ENCODE assay signal across 13 cellular contexts in the genomic region with DNA sequence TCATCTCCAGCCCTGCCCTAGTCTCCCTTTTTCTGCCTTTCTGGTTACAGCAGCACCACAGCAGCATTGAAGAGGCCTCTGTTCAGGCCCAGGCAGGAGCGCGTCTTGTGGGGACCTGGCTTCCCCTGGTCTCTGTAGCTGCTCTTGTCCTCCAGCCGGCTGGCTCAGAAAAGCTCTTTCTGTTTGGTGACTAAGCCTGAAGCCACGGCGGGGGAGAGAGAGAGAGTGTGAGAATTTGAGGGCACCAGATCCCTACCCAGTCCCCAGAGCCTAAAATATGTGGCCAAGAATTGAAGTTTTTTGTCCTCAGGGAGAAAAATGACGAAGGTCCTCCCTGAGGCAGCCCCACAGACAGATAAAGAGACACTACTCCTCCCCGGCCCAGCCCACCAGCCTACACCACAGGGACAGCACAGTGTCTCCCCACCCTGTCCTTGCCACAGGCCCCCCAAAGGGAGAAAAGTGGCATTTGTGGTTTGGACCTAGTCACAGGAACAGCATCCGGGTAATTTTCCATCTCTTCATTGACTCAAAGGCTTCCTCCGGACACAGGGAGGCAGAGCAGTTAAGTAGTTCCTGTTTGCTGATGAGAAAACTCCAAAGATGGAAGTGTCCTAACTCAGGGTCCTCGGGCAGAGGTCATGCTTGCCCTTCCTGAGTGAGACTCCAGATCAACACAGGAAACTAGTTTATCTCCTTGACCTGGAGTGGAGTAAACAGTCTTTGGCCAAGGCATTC. TPM values are rescaled to one million over a fixed set of nuclear protein-coding genes. Genes with fewer than 3 reads are reported as not detected.
DNase-seq lines count a peak whose midpoint lies in the region; ATAC-seq and TF ChIP-seq lines count a peak whose summit lies in the region.
"Had no signal": no experiment of that assay in that cellular context is flagged by ENCODE, and none has a peak within 500 bp of the region (broad histone marks: within the 10 kb centered on the region; RNA-seq: fewer than 3 reads in every experiment).

No MANE protein-coding gene starts in this region.

- H3K9me3 Mint-ChIP-seq in GM23338: no peaks in the 10 kb centered on the region; the same call in 1 of the 3 replicates
- H3K9me3 Mint-ChIP-seq: activated naive CD4-positive, alpha-beta T cell treated with anti-CD3 and anti-CD28 coated beads, Interleukin-2, amount 10 ng/mL, durations not matched to agents 7 days and 5 days had no signal

- intact Hi-C loops in esophagus squamous epithelium (cut with DNase I): no loop called here

- WGBS in esophagus squamous epithelium, 2 donors: 24 to 43% methylated on average over 4 of the region's 10 CpGs

- H3K36me3 Mint-ChIP-seq in GM23338 (ENCODE audit: low read depth): peaks cover under 1% of the 10 kb centered on the region; the same call in 1 of the 3 replicates
- H3K36me3 Mint-ChIP-seq: activated naive CD4-positive, alpha-beta T cell treated with anti-CD3 and anti-CD28 coated beads, Interleukin-2, amount 10 ng/mL, durations not matched to agents 7 days and 5 days had no signal

- H3K4me3 ChIP-seq in GM23338: no peak overlapping the region
- no peak overlapping the region for H3K4me3 ChIP-seq in esophagus squamous epithelium
- peak overlapping the region; percentile 52 for H3K4me3 ChIP-seq in skeletal muscle satellite cell (ENCODE audit: low read length)

- H3K36me3 ChIP-seq in GM23338 (ENCODE audit: insufficient read depth) (no peaks in the 10 kb centered on the region), esophagus squamous epithelium (no peaks in the 10 kb centered on the region), skeletal muscle satellite cell (ENCODE audit: insufficient read depth, low read length) (no peaks in the 10 kb centered on the region)

- H3K27ac Mint-ChIP-seq in GM23338: no peak overlapping the region
- H3K27ac Mint-ChIP-seq: activated naive CD4-positive, alpha-beta T cell treated with anti-CD3 and anti-CD28 coated beads, Interleukin-2, amount 10 ng/mL, durations not matched to agents 7 days and 5 days; nephron had no signal

- H3K4me1 ChIP-seq in GM23338 (ENCODE audit: insufficient read depth): peaks cover 13% of the 10 kb centered on the region; the same call in 1 of the 2 replicates
- H3K4me1 ChIP-seq in esophagus squamous epithelium: peaks cover 5 to 25% (median 20%) of the 10 kb centered on the region in 3 donors
- peaks cover 48% of the 10 kb centered on the region for H3K4me1 ChIP-seq in skeletal muscle satellite cell (ENCODE audit: control insufficient read depth, insufficient read depth, low read length)

- H4K20me1 ChIP-seq in GM23338 (replicated peaks; ENCODE audit: insufficient read depth): no peaks in the 10 kb centered on the region

- H3K4me1 Mint-ChIP-seq in GM23338: peaks cover 17% of the 10 kb centered on the region
- H3K4me1 Mint-ChIP-seq: activated naive CD4-positive, alpha-beta T cell treated with anti-CD3 and anti-CD28 coated beads, Interleukin-2, amount 10 ng/mL, durations not matched to agents 7 days and 5 days had no signal

- DNase-seq in GM23338 (ENCODE audit: low spot score) (no peak), SW480 (ENCODE audit: low spot score) (peak; percentile 21), esophagus squamous epithelium (lab: John Stamatoyannopoulos, UW) (no peak)
- no peak for DNase-seq in activated effector memory CD4-positive, alpha-beta T cell treated with Interleukin-2 at 50 U/mL for 16 hours
- no peak for DNase-seq in activated CD4-positive, alpha-beta T cell treated with anti-CD3 and anti-CD28 coated beads for 1 hour
- DNase-seq: activated naive CD4-positive, alpha-beta T cell treated with anti-CD3 and anti-CD28 coated beads, Interleukin-2, amount 10 ng/mL, durations not matched to agents 7 days and 5 days; foreskin melanocyte; NCI-H69; stimulated activated CD4-positive, alpha-beta T cell treated with anti-CD3 and anti-CD28 coated beads, Interleukin-1b, Interleukin-23, amount 100 ng/mL, for 48 hours had no signal

- TF ChIP-seq CTCF in GM23338 (conservative IDR thresholded peaks at IDR 0.05; ENCODE audit: low read depth in 2 of 2): no peak
- no peak for TF ChIP-seq CTCF in esophagus squamous epithelium (IDR thresholded peaks at IDR 0.05)

- H3K9me2 ChIP-seq in GM23338 (ENCODE audit: insufficient read depth): 0 out of 2 replicates have a peak, but pooled peaks cover 3% of the 10 kb centered on the region

- H3K27me3 ChIP-seq in GM23338 (ENCODE audit: insufficient read depth) (no peaks in the 10 kb centered on the region), esophagus squamous epithelium (no peaks in the 10 kb centered on the region), skeletal muscle satellite cell (ENCODE audit: control insufficient read depth, insufficient read depth, low read length) (no peaks in the 10 kb centered on the region)

- no peaks in the 10 kb centered on the region for H3K9me3 ChIP-seq in esophagus squamous epithelium
- H3K9me3 ChIP-seq in skeletal muscle satellite cell (replicated peaks; ENCODE audit: low read length): no peaks in the 10 kb centered on the region

- H3K4me2 ChIP-seq in GM23338 (no peak overlapping the region), skeletal muscle satellite cell (ENCODE audit: low read length) (peak overlapping the region; percentile 67)

- ATAC-seq in GM23338: no peak
- ATAC-seq in GM19023 (IDR thresholded peaks at IDR 0.05; ENCODE audit: unreplicated experiment): no peak
- ATAC-seq in GM21717 (IDR thresholded peaks at IDR 0.05; ENCODE audit: unreplicated experiment): no peak

- H3K4me3 Mint-ChIP-seq in GM23338: no peak overlapping the region
- H3K4me3 Mint-ChIP-seq: activated naive CD4-positive, alpha-beta T cell treated with anti-CD3 and anti-CD28 coated beads, Interleukin-2, amount 10 ng/mL, durations not matched to agents 7 days and 5 days; nephron had no signal

- H3K9ac ChIP-seq in skeletal muscle satellite cell (ENCODE audit: low read depth, low read length): peak overlapping the region; percentile 80

- H3K79me2 ChIP-seq in GM23338 (replicated peaks; ENCODE audit: insufficient read depth): no peaks in the 10 kb centered on the region

- TF ChIP-seq POLR2A in esophagus squamous epithelium (IDR thresholded peaks at IDR 0.05): no peak

- no peak overlapping the region for H3K27ac ChIP-seq in GM23338 (ENCODE audit: low read depth)
- peak overlapping the region; percentile 17 to 64 (median 44) for H3K27ac ChIP-seq in esophagus squamous epithelium

- H3K27me3 Mint-ChIP-seq in GM23338 (ENCODE audit: insufficient read depth, low read depth, poor library complexity): peaks cover 7% of the 10 kb centered on the region

- H3F3A ChIP-seq in GM23338 (replicated peaks; ENCODE audit: low read depth): no peaks in the 10 kb centered on the region

- peak overlapping the region; percentile 66; the same call in 1 of the 2 replicates for H2AFZ ChIP-seq in GM23338

TF ChIP-seq in GM23338, 12 proteins besides CTCF, POLR2A, EP300 and RAD21 (continues in another document):
- no peak for TF ChIP-seq CREB1 (CRISPR knock-in tag; IDR thresholded peaks at IDR 0.05; ENCODE audit: low read depth)
- TF ChIP-seq JUNB (IDR thresholded peaks at IDR 0.05; ENCODE audit: unreplicated experiment): no peak

RNA-seq across cellular contexts. Expression of gene FAM180A, which starts 13.3 kb away (rescaled TPM):
- not detected in 2 replicates for total RNA-seq in GM23338 (2014; rRNA removed; shearing (Covaris generic))
- polyA plus RNA-seq in GM23338 (2016; fragmentation: Nextera tagmentation; extraction: Ambion mirVana): not detected in 2 replicates
- 1 to 10 TPM in 1 of 4 donors, under 1 TPM in 3; 0.38 to 5.0 (median 0.60) TPM for total RNA-seq in esophagus squamous epithelium
- total RNA-seq in skeletal muscle satellite cell (2012; rRNA removed): 35.6 and 43.9 TPM in 2 replicates

RNA-seq across cellular contexts. Expression of gene SLC13A4, which starts 33.9 kb away (rescaled TPM):
- 1.7 and 2.4 TPM in 2 replicates for total RNA-seq in GM23338 (2014; rRNA removed; shearing (Covaris generic))
- polyA plus RNA-seq in GM23338 (2016; fragmentation: Nextera tagmentation; extraction: Ambion mirVana): 2.3 TPM in 2 replicates
- 1 to 10 TPM in 3 of 4 donors, under 1 TPM in 1; under 0.01 to 1.9 (median 1.5) TPM for total RNA-seq in esophagus squamous epithelium
- 0.51 and 0.87 TPM in 2 replicates for total RNA-seq in skeletal muscle satellite cell (2012; rRNA removed)
